Comparison of ENCODE assay signal across 1 cellular context in the genomic region with DNA sequence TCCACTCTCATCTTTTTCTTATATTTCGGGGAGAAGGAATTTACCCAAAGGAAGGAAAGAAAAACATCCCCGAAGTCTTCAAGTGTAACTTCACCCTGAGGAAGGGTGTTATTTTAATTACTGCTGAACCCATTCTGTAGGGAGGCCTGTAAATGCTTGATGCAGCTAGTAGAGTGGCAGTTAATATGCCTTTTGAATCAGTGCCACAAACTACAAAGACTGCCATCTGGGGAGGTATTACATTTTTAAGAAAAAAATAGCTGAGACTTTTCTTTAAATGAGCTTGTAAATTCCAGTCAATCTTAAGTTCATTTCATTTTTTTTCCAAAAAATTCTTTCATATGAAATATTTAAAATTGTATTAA.
TF ChIP-seq lines count a peak whose summit lies in the region.

No MANE protein-coding gene starts in this region.

TF ChIP-seq in HEK293, 187 proteins besides CTCF, POLR2A, EP300 and RAD21 (continued from another document):
- TF ChIP-seq ZNF76 (tag by site-specific recombination; IDR thresholded peaks at IDR 0.05; ENCODE audit: borderline replicate concordance, low read depth), result no peak
- TF ChIP-seq ZNF624 (tag by site-specific recombination; IDR thresholded peaks at IDR 0.05), result no peak
- no peak for TF ChIP-seq ZNF837 (tag by site-specific recombination; IDR thresholded peaks at IDR 0.05)
- TF ChIP-seq TRIM28 (IDR thresholded peaks at IDR 0.05; ENCODE audit: borderline replicate concordance, low read length), result no peak
- no peak for TF ChIP-seq ZNF19 (tag by site-specific recombination; IDR thresholded peaks at IDR 0.05; ENCODE audit: low read depth)
